ENCODE assay signal across 15 cellular contexts in the genomic region with DNA sequence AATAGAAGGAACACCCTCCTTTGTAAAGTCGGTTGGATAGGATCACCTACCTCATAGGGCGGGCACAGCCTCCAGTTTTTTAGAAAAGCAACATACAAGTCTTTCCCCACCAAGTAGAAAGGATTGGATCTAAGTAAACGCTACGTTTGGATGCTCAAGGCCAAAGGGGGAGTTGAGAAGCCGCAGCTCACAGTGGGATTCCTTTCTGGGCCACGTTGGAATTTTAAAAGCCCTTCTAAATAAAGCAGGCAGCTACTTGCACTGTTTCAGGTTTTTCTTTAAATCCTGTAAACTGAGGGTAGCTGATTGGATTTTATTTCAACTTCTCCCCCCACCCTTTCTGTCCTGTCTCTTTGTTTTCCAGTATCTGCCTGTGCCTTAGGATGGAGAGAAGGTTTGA. TPM values are rescaled to one million over a fixed set of nuclear protein-coding genes. Genes with fewer than 3 reads are reported as not detected.
DNase-seq lines count a peak whose midpoint lies in the region; ATAC-seq, FAIRE-seq and TF ChIP-seq lines count a peak whose summit lies in the region.
"Had no signal": no experiment of that assay in that cellular context is flagged by ENCODE, and none has a peak within 500 bp of the region (broad histone marks: within the 10 kb centered on the region; RNA-seq: fewer than 3 reads in every experiment).

No MANE protein-coding gene starts in this region.

- H3K4me2 ChIP-seq in A549: peak overlapping the region; percentile 64

- no peak for FAIRE-seq in A549 (lab: Jason Lieb, UNC)

- in situ Hi-C loops in HAP-1 (cut with MboI; ENCODE audit: low sequenced_read_pairs): no loop called here

- intact Hi-C loops in dorsolateral prefrontal cortex (cut with DNase I): loop anchor here in 1 of 2 donors (10.0 kb wide), 1 partner anchor 109 kb away; no protein-coding TSS in a partner anchor

- CTCF ChIA-PET in A549 (lab: Yijun Ruan, JAX): interaction anchor here (1.1 kb wide), 1 partner anchor 111 kb away, joined by 4 read pairs; no protein-coding TSS in a partner anchor

- peak overlapping the region; percentile 76 for H3K4me3 Mint-ChIP-seq in neural crest cell
- H3K4me3 Mint-ChIP-seq: activated T-helper 1 cell treated with anti-CD3 and anti-CD28 coated beads, Interleukin-12 subunit alpha, Interleukin-12 subunit beta, Interleukin-2, Interleukin-4 antibody, amounts not matched to agents 30 ng/mL and 10 ng/mL and 1 ng/mL, durations not matched to agents 14 hours and 24 hours and 36 hours; stimulated activated memory B cell treated with anti-CD40 and anti-IgM and Interleukin-4, amounts not matched to agents 10 μg/mL and 1 μg/mL and 100 μg/mL, for 72 hours had no signal

- POLR2A ChIA-PET in A549 (lab: Yijun Ruan, JAX): no interaction called here

- peaks cover 8% of the 10 kb centered on the region for H3K36me3 Mint-ChIP-seq in neural crest cell (ENCODE audit: low read depth)
- H3K36me3 Mint-ChIP-seq: stimulated activated memory B cell treated with anti-CD40 and anti-IgM and Interleukin-4, amounts not matched to agents 10 μg/mL and 1 μg/mL and 100 μg/mL, for 72 hours had no signal

- TF ChIP-seq POLR2A in A549 (IDR thresholded peaks at IDR 0.05; ENCODE audit: low read length): no peak
- TF ChIP-seq POLR2A in Peyer's patch (IDR thresholded peaks at IDR 0.05): no peak

- WGBS in A549 (ENCODE audit: missing lambda C conversion rate): 76% methylated on average over 6 of the region's 6 CpGs

- no peak for ATAC-seq in A549
- no peak for ATAC-seq in HG03342 (IDR thresholded peaks at IDR 0.05; ENCODE audit: unreplicated experiment)
- ATAC-seq: stimulated activated memory B cell treated with anti-CD40 and anti-IgM and Interleukin-4, amounts not matched to agents 10 μg/mL and 1 μg/mL and 100 μg/mL, for 72 hours had no signal

- H3K27me3 ChIP-seq in SJSA1 (replicated peaks) (no peaks in the 10 kb centered on the region), dorsolateral prefrontal cortex (no peaks in the 10 kb centered on the region), HAP-1 (ENCODE audit: low read depth) (no peaks in the 10 kb centered on the region), Peyer's patch (no peaks in the 10 kb centered on the region)

- H3K4me3 ChIP-seq in A549 (no peak overlapping the region), SJSA1 (no peak overlapping the region), dorsolateral prefrontal cortex (no peak overlapping the region), HAP-1 (no peak overlapping the region), Peyer's patch (no peak overlapping the region)

- H3K9me3 ChIP-seq in A549 (no peaks in the 10 kb centered on the region), SJSA1 (replicated peaks) (no peaks in the 10 kb centered on the region), HAP-1 (no peaks in the 10 kb centered on the region), Peyer's patch (no peaks in the 10 kb centered on the region)

- peaks cover 69% of the 10 kb centered on the region for H3K4me1 ChIP-seq in A549
- H3K4me1 ChIP-seq in SJSA1 (replicated peaks): peaks cover 89% of the 10 kb centered on the region
- H3K4me1 ChIP-seq in HAP-1: peaks cover 14% of the 10 kb centered on the region
- peaks cover 0 to 51% (median 0%) of the 10 kb centered on the region in 4 donors for H3K4me1 ChIP-seq in Peyer's patch

- H3K36me3 ChIP-seq in SJSA1 (peaks cover 84% of the 10 kb centered on the region), HAP-1 (replicated peaks) (peaks cover 6% of the 10 kb centered on the region), Peyer's patch (peaks cover 0 to 6% (median 0%) of the 10 kb centered on the region in 3 donors)

- peak overlapping the region; percentile 80 to 87 for H3K27ac ChIP-seq in A549
- peak overlapping the region; percentile 80 for H3K27ac ChIP-seq in SJSA1
- peak overlapping the region in 58 of 59 donors; percentile 3 to 89 (median 75) for H3K27ac ChIP-seq in dorsolateral prefrontal cortex
- no peak overlapping the region for H3K27ac ChIP-seq in Peyer's patch

- H3K9me3 Mint-ChIP-seq in neural crest cell: peaks cover 3% of the 10 kb centered on the region
- H3K9me3 Mint-ChIP-seq: activated T-helper 1 cell treated with anti-CD3 and anti-CD28 coated beads, Interleukin-12 subunit alpha, Interleukin-12 subunit beta, Interleukin-2, Interleukin-4 antibody, amounts not matched to agents 30 ng/mL and 10 ng/mL and 1 ng/mL, durations not matched to agents 14 hours and 24 hours and 36 hours; stimulated activated memory B cell treated with anti-CD40 and anti-IgM and Interleukin-4, amounts not matched to agents 10 μg/mL and 1 μg/mL and 100 μg/mL, for 72 hours had no signal

- peak overlapping the region; percentile 92 for H3K27ac Mint-ChIP-seq in neural crest cell (ENCODE audit: unreplicated experiment)
- H3K27ac Mint-ChIP-seq: activated T-helper 1 cell treated with anti-CD3 and anti-CD28 coated beads, Interleukin-12 subunit alpha, Interleukin-12 subunit beta, Interleukin-2, Interleukin-4 antibody, amounts not matched to agents 30 ng/mL and 10 ng/mL and 1 ng/mL, durations not matched to agents 14 hours and 24 hours and 36 hours had no signal

- no peak for DNase-seq in A549 (ENCODE audit: low read depth in 1 of 2, low spot score in 1 of 2)
- no peak for DNase-seq in SJSA1 (ENCODE audit: low read depth in 1 of 2, low spot score in 2 of 2)
- DNase-seq in dorsolateral prefrontal cortex: no peak
- no peak for DNase-seq in neural crest cell (ENCODE audit: low read depth, low spot score)
- no peak for DNase-seq in HAP-1 (ENCODE audit: low spot score in 2 of 2)
- no peak for DNase-seq in NK-92 (lab: John Stamatoyannopoulos, UW; ENCODE audit: unreplicated experiment)
- no peak for DNase-seq in Peyer's patch
- DNase-seq: activated CD4-positive, alpha-beta T cell treated with anti-CD3 and anti-CD28 coated beads, Interleukin-2, amount 50 U/mL, for 4 hours; NCI-H187 treated with DMSO at 0.1 percent for 48 hours; NCI-H69; Right ventricle myocardium superior; stimulated activated CD4-positive, alpha-beta T cell treated with anti-CD3 and anti-CD28 coated beads, Interleukin-4, amount 100 ng/mL, for 4 hours had no signal

- no peaks in the 10 kb centered on the region for H3K27me3 Mint-ChIP-seq in neural crest cell (ENCODE audit: low read depth)

- H3K4me1 Mint-ChIP-seq in neural crest cell: peaks cover 69% of the 10 kb centered on the region

- no peak for TF ChIP-seq EP300 in A549 (IDR thresholded peaks at IDR 0.05)

- TF ChIP-seq CTCF in A549 (IDR thresholded peaks at IDR 0.05): no peak
- no peak for TF ChIP-seq CTCF in dorsolateral prefrontal cortex (IDR thresholded peaks at IDR 0.05 in 54 of 56, conservative IDR thresholded peaks at IDR 0.05 in 2 of 56; ENCODE audit: low read depth in 1 of 56, partially characterized antibody in 56 of 56)
- no peak for TF ChIP-seq CTCF in neural crest cell (conservative IDR thresholded peaks at IDR 0.05)
- TF ChIP-seq CTCF in Peyer's patch (IDR thresholded peaks at IDR 0.05): no peak

- no peak for TF ChIP-seq RAD21 in A549 (conservative IDR thresholded peaks at IDR 0.05 in 1 of 2, IDR thresholded peaks at IDR 0.05 in 1 of 2)

TF ChIP-seq in A549, 52 proteins besides CTCF, POLR2A, EP300 and RAD21:
- TF ChIP-seq, protein P1, sequence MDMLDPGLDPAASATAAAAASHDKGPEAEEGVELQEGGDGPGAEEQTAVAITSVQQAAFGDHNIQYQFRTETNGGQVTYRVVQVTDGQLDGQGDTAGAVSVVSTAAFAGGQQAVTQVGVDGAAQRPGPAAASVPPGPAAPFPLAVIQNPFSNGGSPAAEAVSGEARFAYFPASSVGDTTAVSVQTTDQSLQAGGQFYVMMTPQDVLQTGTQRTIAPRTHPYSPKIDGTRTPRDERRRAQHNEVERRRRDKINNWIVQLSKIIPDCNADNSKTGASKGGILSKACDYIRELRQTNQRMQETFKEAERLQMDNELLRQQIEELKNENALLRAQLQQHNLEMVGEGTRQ (IDR thresholded peaks at IDR 0.05): no peak
- no peak for TF ChIP-seq FOSB (CRISPR knock-in tag; IDR thresholded peaks at IDR 0.05)
- TF ChIP-seq RCOR1 (IDR thresholded peaks at IDR 0.05; ENCODE audit: low read depth, low read length): no peak

RNA-seq across cellular contexts. Expression of gene SH3BP4, which starts 44.2 kb away (rescaled TPM):
- polyA plus RNA-seq in A549 (2011; rRNA removed): 35.7 and 53.5 TPM in 2 replicates
- polyA plus RNA-seq in A549 (2012; cell fraction: cytosol; rRNA removed): 15.5 and 20.8 TPM in 2 replicates
- 16.4 and 18.5 TPM in 2 replicates for polyA plus RNA-seq in A549 (2012; cell fraction: nucleus; rRNA removed)
- 22.6 to 25.2 TPM (median 23.4 TPM) in 3 replicates for polyA plus RNA-seq in A549 (2017; fragmentation: RNase III; extraction: RNeasy Plus Mini Kit Qiagen cat#74134 plus additional on column Dnase treatment)
- polyA minus RNA-seq in A549 (2011; rRNA and poly(A)+ RNA removed): 62.5 and 67.6 TPM in 2 replicates
- 78.6 and 117 TPM in 2 replicates for total RNA-seq in SJSA1 (2014; rRNA removed; shearing (Covaris generic))
- total RNA-seq in dorsolateral prefrontal cortex: 10 to 100 TPM; 10.0 to 57.7 (median 23.5) TPM
- 32.1 and 37.1 TPM in 2 replicates for total RNA-seq in neural crest cell
- 10 to 100 TPM; 16.5 to 32.8 (median 26.4) TPM for total RNA-seq in Peyer's patch

Comparison
In these comparisons a context has a peak if more than half of its experiments do, and no peak if none do; other contexts are left out.
1. H3K27ac ChIP-seq: peak in A549 (2 of 2), SJSA1 (single experiment) and dorsolateral prefrontal cortex (58 of 59); none in Peyer's patch (0 of 4).